ENCODE assay signal across 7 cellular contexts in genomic region chr10:71771821-71772617, GRCh38. TPM values are rescaled to one million over a fixed set of nuclear protein-coding genes. Genes with fewer than 3 reads are reported as not detected.
DNase-seq lines count a peak whose midpoint lies in the region; ATAC-seq, FAIRE-seq and TF ChIP-seq lines count a peak whose summit lies in the region.

No MANE protein-coding gene starts in this region.

- H4K20me1 ChIP-seq in IMR-90 (ENCODE audit: insufficient read depth, low read length), result no peaks in the 10 kb centered on the region

- no peak for FAIRE-seq in pancreas (lab: Jason Lieb, UNC)

- peak overlapping the region; percentile 70 for H2AK9ac ChIP-seq in IMR-90 (replicated peaks; ENCODE audit: low read depth, low read length, poor library complexity)

- no peak overlapping the region for H3K56ac ChIP-seq in IMR-90 (ENCODE audit: extremely low read depth, insufficient read depth, low read length)

- H4K91ac ChIP-seq in IMR-90 (ENCODE audit: insufficient read depth, low read depth, low read length), result peak overlapping the region; percentile 81

- H3K9me3 ChIP-seq in IMR-90 (ENCODE audit: control insufficient read depth, insufficient read depth, low read length), result no peaks in the 10 kb centered on the region
- no peaks in the 10 kb centered on the region for H3K9me3 ChIP-seq in esophagus muscularis mucosa
- no peaks in the 10 kb centered on the region for H3K9me3 ChIP-seq in pancreas
- no peaks in the 10 kb centered on the region for H3K9me3 ChIP-seq in HAP-1

- H3K9me1 ChIP-seq in IMR-90 (ENCODE audit: insufficient read depth, low read length), result peaks cover 38% of the 10 kb centered on the region

- no peak for TF ChIP-seq EP300 in esophagus muscularis mucosa (IDR thresholded peaks at IDR 0.05)

- POLR2A ChIA-PET in IMR-90 (lab: Charles Lee; ENCODE audit: unreplicated experiment), result no interaction called here

- H3K9ac ChIP-seq in IMR-90 (ENCODE audit: low read depth, low read length), result peak overlapping the region; percentile 73

- peak overlapping the region; percentile 49; the same call in 1 of the 2 replicates for H2BK20ac ChIP-seq in IMR-90 (ENCODE audit: low read depth, low read length)

- H3K18ac ChIP-seq in IMR-90 (ENCODE audit: low read depth, low read length), result peak overlapping the region; percentile 55; the same call in 1 of the 2 replicates

- dilution Hi-C loops in IMR-90 (cut with HindIII; ENCODE audit: low sequenced_read_pairs, unreplicated experiment), result no loop called here

- H3K4me1 ChIP-seq in IMR-90 (ENCODE audit: control insufficient read depth, insufficient read depth, low read length), result peaks cover 44% of the 10 kb centered on the region
- H3K4me1 ChIP-seq in esophagus muscularis mucosa, result peaks cover 74 to 94% (median 85%) of the 10 kb centered on the region in 4 donors
- peaks cover 0 to 17% (median 5%) of the 10 kb centered on the region in 3 donors for H3K4me1 ChIP-seq in pancreas
- peaks cover 2% of the 10 kb centered on the region for H3K4me1 ChIP-seq in HAP-1

- peak overlapping the region; percentile 12 for H2BK5ac ChIP-seq in IMR-90 (ENCODE audit: low read depth, low read length, poor library complexity, severe bottlenecking)

- BruUV-seq in IMR-90 (replicated peaks; lab: Mats Ljungman, UMichigan), result no TSS peak

- no peak overlapping the region for H3K23ac ChIP-seq in IMR-90 (ENCODE audit: low read depth, low read length)

- TF ChIP-seq CTCF in IMR-90 (conservative IDR thresholded peaks at IDR 0.05; ENCODE audit: low read depth, low read length) (no peak), esophagus muscularis mucosa (IDR thresholded peaks at IDR 0.05) (no peak), pancreas (IDR thresholded peaks at IDR 0.05) (no peak)

- H3K27me3 ChIP-seq in IMR-90 (ENCODE audit: control insufficient read depth, insufficient read depth, low read length) (0 out of 2 replicates have a peak, but pooled peaks cover 2% of the 10 kb centered on the region), esophagus muscularis mucosa (no peaks in the 10 kb centered on the region), pancreas (no peaks in the 10 kb centered on the region), HAP-1 (ENCODE audit: low read depth) (no peaks in the 10 kb centered on the region)

- WGBS in IMR-90 (ENCODE audit: extremely low coverage in 2 of 2, insufficient read length in 1 of 2), 2 experiments, result 0% methylated on average over 1 of the region's 2 CpGs; no CpG with 5 or more reads in 1 of the 2 experiments
- 14% methylated on average over 2 of the region's 2 CpGs for WGBS in esophagus muscularis mucosa
- 42 to 51% methylated on average over 2 of the region's 2 CpGs for WGBS in pancreas, 2 donors

- TF ChIP-seq POLR2A in IMR-90 (IDR thresholded peaks at IDR 0.05; ENCODE audit: low read depth, low read length) (no peak), esophagus muscularis mucosa (IDR thresholded peaks at IDR 0.05; ENCODE audit: low read depth) (peak; percentile 28)

- peak overlapping the region; percentile 40 for H2AFZ ChIP-seq in IMR-90 (replicated peaks; ENCODE audit: low read length, poor library complexity)

- peak overlapping the region; percentile 49 to 56; a peak in 3 of 4 replicates for H4K8ac ChIP-seq in IMR-90 (ENCODE audit: low read depth in 2 of 2, low read length in 2 of 2)

- ATAC-seq in IMR-90 (ENCODE audit: low read depth) (peak; percentile 32), pancreas (peak; percentile 21 to 47 (median 36))

- peak overlapping the region; percentile 80; the same call in 2 of the 3 replicates for H2BK15ac ChIP-seq in IMR-90 (ENCODE audit: low read depth, low read length)

- peak overlapping the region; percentile 70 for H3K4me2 ChIP-seq in IMR-90 (ENCODE audit: low read depth, low read length)

- CTCF ChIA-PET in IMR-90 (lab: Yijun Ruan, JAX), result no interaction called here

- H3K14ac ChIP-seq in IMR-90 (replicated peaks; ENCODE audit: low read depth, low read length), result 0 out of 2 replicates have a peak overlapping the region, but pooled peaks have one; percentile 36

- peak overlapping the region; percentile 10; the same call in 1 of the 2 replicates for H4K5ac ChIP-seq in IMR-90 (ENCODE audit: low read depth, low read length)

- peak overlapping the region; percentile 88 for H2AK5ac ChIP-seq in IMR-90 (ENCODE audit: low read depth, low read length)

- DNase-seq in IMR-90 (peak; percentile 66), esophagus muscularis mucosa (ENCODE audit: extremely low spot score) (no peak), pancreas (peak in 3 of 6 donors; percentile 25 to 51 (median 48)), HAP-1 (ENCODE audit: low spot score in 2 of 2) (no peak), SHP77 (lab: John Stamatoyannopoulos, UW) (no peak), NCI-H748 (lab: John Stamatoyannopoulos, UW; ENCODE audit: unreplicated experiment) (no peak)
- peak; percentile 50 to 62 for DNase-seq in activated CD4-positive, alpha-beta T cell treated with anti-CD3 and anti-CD28 coated beads, Interleukin-2, amount 50 U/mL, for 4 hours

- intact Hi-C loops in IMR-90 (cut with micrococcal nuclease), result loop anchor here (1.0 to 5.0 kb wide), 2 partner anchors 75 to 458 kb away; no protein-coding TSS in a partner anchor
- intact Hi-C loops in esophagus muscularis mucosa (cut with DNase I), result loop anchor here (5.0 kb wide), 2 partner anchors 60 to 150 kb away; no protein-coding TSS in a partner anchor
- intact Hi-C loops in pancreas (cut with DNase I), result no loop called here

- peaks cover 6 to 23% of the 10 kb centered on the region in 2 experiments; a peak in 2 of 4 replicates for H3K79me1 ChIP-seq in IMR-90 (ENCODE audit: low read depth in 1 of 2, low read length in 2 of 2)

- peak overlapping the region; percentile 84 for H3K4ac ChIP-seq in IMR-90 (ENCODE audit: low read depth, low read length)

- peak overlapping the region; percentile 69; the same call in 1 of the 2 replicates for H2BK120ac ChIP-seq in IMR-90 (ENCODE audit: low read depth, low read length)

- TF ChIP-seq RAD21 in IMR-90 (IDR thresholded peaks at IDR 0.05; ENCODE audit: low read length), result no peak

- H3K27ac ChIP-seq in IMR-90 (ENCODE audit: insufficient read depth, low read length) (peak overlapping the region; percentile 7), esophagus muscularis mucosa (replicated peaks in 1 of 4) (peak overlapping the region; percentile 94 to 98 (median 96)), pancreas (peak overlapping the region; percentile 39 to 74 (median 68))

- H3K36me3 ChIP-seq in IMR-90 (ENCODE audit: control insufficient read depth, insufficient read depth, low read length) (no peaks in the 10 kb centered on the region), esophagus muscularis mucosa (no peaks in the 10 kb centered on the region), pancreas (no peaks in the 10 kb centered on the region), HAP-1 (replicated peaks) (no peaks in the 10 kb centered on the region)

- H3K4me3 ChIP-seq in IMR-90 (ENCODE audit: insufficient read depth, low read depth, low read length) (no peak overlapping the region), esophagus muscularis mucosa (peak overlapping the region; percentile 76 to 95 (median 85)), pancreas (peak overlapping the region in 3 of 4 donors; percentile 35 to 67 (median 40)), HAP-1 (no peak overlapping the region)

- in situ Hi-C loops in IMR-90 (cut with MboI; ENCODE audit: low sequenced_read_pairs) (no loop called here), HAP-1 (cut with MboI; ENCODE audit: low sequenced_read_pairs) (no loop called here)

TF ChIP-seq in IMR-90, 13 proteins besides CTCF, POLR2A, EP300 and RAD21:
- TF ChIP-seq MAZ (IDR thresholded peaks at IDR 0.05; ENCODE audit: borderline replicate concordance, low read depth, low read length), result peak; percentile 76; the same call in 1 of the 2 replicates
- no peak for TF ChIP-seq ELK1 (IDR thresholded peaks at IDR 0.05; ENCODE audit: borderline replicate concordance, low read depth, low read length)
- TF ChIP-seq FOS (IDR thresholded peaks at IDR 0.05; ENCODE audit: low read depth, low read length), result peak; percentile 71
- no peak for TF ChIP-seq CHD1 (IDR thresholded peaks at IDR 0.05; ENCODE audit: low read depth, low read length)
- TF ChIP-seq MAFK (IDR thresholded peaks at IDR 0.05; ENCODE audit: low read depth, low read length), result no peak

RNA-seq across cellular contexts. Expression of gene VSIR, which starts 1.3 kb away (rescaled TPM):
- total RNA-seq in IMR-90 (2012; rRNA removed) (5.0 and 5.3 TPM in 2 replicates), esophagus muscularis mucosa (100 to 1,000 TPM in 2 of 4 donors, 10 to 100 TPM in 2; 37.8 to 118 (median 90.3) TPM), pancreas (10 to 100 TPM in 3 of 6 donors, 1 to 10 TPM in 3; 3.7 to 27.6 (median 9.7) TPM)
- polyA plus RNA-seq in IMR-90 (2012; rRNA removed) (23.8 and 25.1 TPM in 2 replicates), pancreas (10 to 100 TPM in 1 of 2 donors, 1 to 10 TPM in 1; 5.9 to 10.2 TPM)
- 17.6 and 24.1 TPM in 2 replicates for polyA plus RNA-seq in IMR-90 (2012; cell fraction: cytosol; rRNA removed)
- polyA plus RNA-seq in IMR-90 (2012; cell fraction: nucleus; rRNA removed; ENCODE audit: low replicate concordance), result 10.6 and 25.6 TPM in 2 replicates

RNA-seq across cellular contexts. Expression of gene C10orf105, which starts 52.4 kb away (rescaled TPM):
- total RNA-seq in IMR-90 (2012; rRNA removed) (under 0.01 TPM in 1 of 2 replicates, not detected in the other), esophagus muscularis mucosa (under 1 TPM in 3 of 4 donors, not detected in 1; 0.06 to 0.17 (median 0.11) TPM), pancreas (under 1 TPM in 1 of 6 donors, not detected in 5; 0.06 TPM)
- polyA plus RNA-seq in IMR-90 (2012; rRNA removed) (not detected in 2 replicates), pancreas (under 1 TPM; 0.08 to 0.14 TPM)
- polyA plus RNA-seq in IMR-90 (2012; cell fraction: cytosol; rRNA removed), result not detected in 2 replicates
- not detected in 2 replicates for polyA plus RNA-seq in IMR-90 (2012; cell fraction: nucleus; rRNA removed; ENCODE audit: low replicate concordance)

Comparison
In these comparisons a context has a peak if more than half of its experiments do, and no peak if none do; other contexts are left out.
1. DNase-seq: peak in IMR-90 (single experiment) and activated CD4-positive, alpha-beta T cell treated with anti-CD3 and anti-CD28 coated beads, Interleukin-2, amount 50 U/mL, for 4 hours (2 of 2); none in esophagus muscularis mucosa (single experiment), HAP-1 (0 of 2), SHP77 (0 of 2) and NCI-H748 (single experiment).
2. H3K27ac ChIP-seq: peak in every context shown above with its lines; median percentile 96 in esophagus muscularis mucosa; 68 in pancreas; 7 in IMR-90.
3. H3K4me3 ChIP-seq: peak in esophagus muscularis mucosa (4 of 4) and pancreas (3 of 4); none in IMR-90 (single experiment) and HAP-1 (single experiment).
4. intact Hi-C loops: an anchor here in IMR-90 (1.0 to 5.0 kb wide) and esophagus muscularis mucosa (5.0 kb wide); none called in pancreas.